Comparison of ENCODE assay signal across 9 cellular contexts in the genomic region with DNA sequence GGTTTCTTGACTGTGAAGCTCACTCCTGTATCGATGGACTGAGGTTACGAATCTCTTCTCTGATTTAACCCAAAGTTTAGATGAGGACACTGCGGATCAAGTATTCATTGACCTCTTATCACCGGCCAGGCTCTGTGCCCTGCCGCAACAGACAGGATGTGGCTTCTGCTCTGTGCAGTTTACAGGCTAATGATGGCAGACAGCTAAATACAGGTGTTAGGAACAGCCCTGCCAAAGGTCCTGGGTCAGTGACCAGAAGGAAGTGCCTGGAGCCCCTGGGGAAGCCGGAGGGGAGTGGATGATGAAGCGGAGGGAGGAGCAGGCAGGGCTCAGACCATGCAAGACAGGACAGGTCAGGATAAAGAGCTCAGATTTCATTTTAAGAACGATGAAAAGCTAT. TPM values are rescaled to one million over a fixed set of nuclear protein-coding genes. Genes with fewer than 3 reads are reported as not detected.
DNase-seq lines count a peak whose midpoint lies in the region; ATAC-seq lines count a peak whose summit lies in the region.
"Had no signal": no experiment of that assay in that cellular context is flagged by ENCODE, and none has a peak within 500 bp of the region (broad histone marks: within the 10 kb centered on the region; RNA-seq: fewer than 3 reads in every experiment).

No MANE protein-coding gene starts in this region.

- peak; percentile 39 for ATAC-seq in GM18868 (IDR thresholded peaks at IDR 0.05; ENCODE audit: unreplicated experiment)
- peak; percentile 42 for ATAC-seq in HG02588 (IDR thresholded peaks at IDR 0.05; ENCODE audit: unreplicated experiment)
- peak; percentile 24 for ATAC-seq in memory B cell (ENCODE audit: low read depth)
- no peak for ATAC-seq in GM19035 (IDR thresholded peaks at IDR 0.05; ENCODE audit: unreplicated experiment)

- no peak overlapping the region for H3K27ac Mint-ChIP-seq in memory B cell

- peaks cover 5% of the 10 kb centered on the region for H3K27me3 Mint-ChIP-seq in memory B cell

- DNase-seq in NAMALWA (ENCODE audit: low spot score): peak; percentile 79
- DNase-seq in memory B cell (ENCODE audit: low spot score in 2 of 2): no peak
- no peak for DNase-seq in HT-29 (ENCODE audit: low spot score)
- DNase-seq in COLO829 (ENCODE audit: low spot score): no peak
- DNase-seq in NCI-H226: no peak

- H3K4me1 Mint-ChIP-seq in memory B cell: peaks cover 27% of the 10 kb centered on the region

- H3K9me3 Mint-ChIP-seq in memory B cell: no peaks in the 10 kb centered on the region
- H3K9me3 Mint-ChIP-seq: T-cell had no signal

- H3K36me3 Mint-ChIP-seq in memory B cell: no peaks in the 10 kb centered on the region
- H3K36me3 Mint-ChIP-seq: T-cell had no signal

- no peak overlapping the region for H3K4me3 Mint-ChIP-seq in memory B cell
- H3K4me3 Mint-ChIP-seq: T-cell had no signal

RNA-seq across cellular contexts. Expression of gene HAPSTR1, which starts 44.4 kb away (rescaled TPM):
- total RNA-seq in HT-29 (2014; rRNA removed; shearing (Covaris generic)): 30.3 and 31.4 TPM in 2 replicates
